Comparison of ENCODE assay signal across 1 cellular context in the genomic region with DNA sequence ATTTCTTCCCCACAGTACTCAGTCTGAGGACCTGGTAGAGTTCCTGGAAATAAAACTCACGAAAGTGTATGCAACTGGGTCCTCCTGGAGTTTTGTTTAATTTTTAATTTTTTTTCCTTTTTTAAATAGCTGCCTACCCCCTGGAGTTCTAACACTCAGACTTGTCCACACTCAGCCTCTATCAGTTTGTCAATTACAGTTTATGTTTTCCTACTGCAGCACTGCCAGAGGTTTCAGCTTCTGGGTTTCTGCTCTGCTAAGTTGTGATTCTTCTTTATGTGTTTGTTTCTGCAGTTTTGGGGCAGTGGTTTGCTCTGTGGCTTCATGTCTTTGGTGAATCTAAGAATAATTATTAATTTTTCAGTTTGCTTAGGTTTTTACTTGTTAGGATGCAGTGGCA.
TF ChIP-seq lines count a peak whose summit lies in the region.

No MANE protein-coding gene starts in this region.

TF ChIP-seq in HepG2, 621 proteins besides CTCF, POLR2A, EP300 and RAD21 (continued from another document):
- TF ChIP-seq, protein P1, sequence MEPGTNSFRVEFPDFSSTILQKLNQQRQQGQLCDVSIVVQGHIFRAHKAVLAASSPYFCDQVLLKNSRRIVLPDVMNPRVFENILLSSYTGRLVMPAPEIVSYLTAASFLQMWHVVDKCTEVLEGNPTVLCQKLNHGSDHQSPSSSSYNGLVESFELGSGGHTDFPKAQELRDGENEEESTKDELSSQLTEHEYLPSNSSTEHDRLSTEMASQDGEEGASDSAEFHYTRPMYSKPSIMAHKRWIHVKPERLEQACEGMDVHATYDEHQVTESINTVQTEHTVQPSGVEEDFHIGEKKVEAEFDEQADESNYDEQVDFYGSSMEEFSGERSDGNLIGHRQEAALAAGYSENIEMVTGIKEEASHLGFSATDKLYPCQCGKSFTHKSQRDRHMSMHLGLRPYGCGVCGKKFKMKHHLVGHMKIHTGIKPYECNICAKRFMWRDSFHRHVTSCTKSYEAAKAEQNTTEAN (CRISPR knock-in tag; conservative IDR thresholded peaks at IDR 0.05) = no peak
- TF ChIP-seq NCOA1 (CRISPR knock-in tag; IDR thresholded peaks at IDR 0.05) (no peak), CC2D1A (CRISPR knock-in tag; IDR thresholded peaks at IDR 0.05) (no peak), SP140L (CRISPR knock-in tag; IDR thresholded peaks at IDR 0.05; ENCODE audit: borderline replicate concordance) (no peak), KLF6 (CRISPR knock-in tag; IDR thresholded peaks at IDR 0.05) (no peak), BHLHE40 (IDR thresholded peaks at IDR 0.05; ENCODE audit: low read length) (no peak), NPAS2 (CRISPR knock-in tag; IDR thresholded peaks at IDR 0.05; ENCODE audit: borderline replicate concordance) (no peak)
- TF ChIP-seq, protein P2, sequence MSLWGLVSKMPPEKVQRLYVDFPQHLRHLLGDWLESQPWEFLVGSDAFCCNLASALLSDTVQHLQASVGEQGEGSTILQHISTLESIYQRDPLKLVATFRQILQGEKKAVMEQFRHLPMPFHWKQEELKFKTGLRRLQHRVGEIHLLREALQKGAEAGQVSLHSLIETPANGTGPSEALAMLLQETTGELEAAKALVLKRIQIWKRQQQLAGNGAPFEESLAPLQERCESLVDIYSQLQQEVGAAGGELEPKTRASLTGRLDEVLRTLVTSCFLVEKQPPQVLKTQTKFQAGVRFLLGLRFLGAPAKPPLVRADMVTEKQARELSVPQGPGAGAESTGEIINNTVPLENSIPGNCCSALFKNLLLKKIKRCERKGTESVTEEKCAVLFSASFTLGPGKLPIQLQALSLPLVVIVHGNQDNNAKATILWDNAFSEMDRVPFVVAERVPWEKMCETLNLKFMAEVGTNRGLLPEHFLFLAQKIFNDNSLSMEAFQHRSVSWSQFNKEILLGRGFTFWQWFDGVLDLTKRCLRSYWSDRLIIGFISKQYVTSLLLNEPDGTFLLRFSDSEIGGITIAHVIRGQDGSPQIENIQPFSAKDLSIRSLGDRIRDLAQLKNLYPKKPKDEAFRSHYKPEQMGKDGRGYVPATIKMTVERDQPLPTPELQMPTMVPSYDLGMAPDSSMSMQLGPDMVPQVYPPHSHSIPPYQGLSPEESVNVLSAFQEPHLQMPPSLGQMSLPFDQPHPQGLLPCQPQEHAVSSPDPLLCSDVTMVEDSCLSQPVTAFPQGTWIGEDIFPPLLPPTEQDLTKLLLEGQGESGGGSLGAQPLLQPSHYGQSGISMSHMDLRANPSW (CRISPR knock-in tag; IDR thresholded peaks at IDR 0.05; ENCODE audit: borderline replicate concordance) = no peak
- TF ChIP-seq, protein P3, sequence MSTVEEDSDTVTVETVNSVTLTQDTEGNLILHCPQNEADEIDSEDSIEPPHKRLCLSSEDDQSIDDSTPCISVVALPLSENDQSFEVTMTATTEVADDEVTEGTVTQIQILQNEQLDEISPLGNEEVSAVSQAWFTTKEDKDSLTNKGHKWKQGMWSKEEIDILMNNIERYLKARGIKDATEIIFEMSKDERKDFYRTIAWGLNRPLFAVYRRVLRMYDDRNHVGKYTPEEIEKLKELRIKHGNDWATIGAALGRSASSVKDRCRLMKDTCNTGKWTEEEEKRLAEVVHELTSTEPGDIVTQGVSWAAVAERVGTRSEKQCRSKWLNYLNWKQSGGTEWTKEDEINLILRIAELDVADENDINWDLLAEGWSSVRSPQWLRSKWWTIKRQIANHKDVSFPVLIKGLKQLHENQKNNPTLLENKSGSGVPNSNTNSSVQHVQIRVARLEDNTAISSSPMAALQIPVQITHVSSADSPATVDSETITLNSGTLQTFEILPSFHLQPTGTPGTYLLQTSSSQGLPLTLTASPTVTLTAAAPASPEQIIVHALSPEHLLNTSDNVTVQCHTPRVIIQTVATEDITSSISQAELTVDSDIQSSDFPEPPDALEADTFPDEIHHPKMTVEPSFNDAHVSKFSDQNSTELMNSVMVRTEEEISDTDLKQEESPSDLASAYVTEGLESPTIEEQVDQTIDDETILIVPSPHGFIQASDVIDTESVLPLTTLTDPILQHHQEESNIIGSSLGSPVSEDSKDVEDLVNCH (CRISPR knock-in tag; IDR thresholded peaks at IDR 0.05) = no peak
- TF ChIP-seq, protein P4, sequence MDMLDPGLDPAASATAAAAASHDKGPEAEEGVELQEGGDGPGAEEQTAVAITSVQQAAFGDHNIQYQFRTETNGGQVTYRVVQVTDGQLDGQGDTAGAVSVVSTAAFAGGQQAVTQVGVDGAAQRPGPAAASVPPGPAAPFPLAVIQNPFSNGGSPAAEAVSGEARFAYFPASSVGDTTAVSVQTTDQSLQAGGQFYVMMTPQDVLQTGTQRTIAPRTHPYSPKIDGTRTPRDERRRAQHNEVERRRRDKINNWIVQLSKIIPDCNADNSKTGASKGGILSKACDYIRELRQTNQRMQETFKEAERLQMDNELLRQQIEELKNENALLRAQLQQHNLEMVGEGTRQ (IDR thresholded peaks at IDR 0.05; ENCODE audit: low read depth, low read length) = no peak
- TF ChIP-seq, protein P4 (CRISPR knock-in tag; IDR thresholded peaks at IDR 0.05; ENCODE audit: borderline replicate concordance) = no peak
- TF ChIP-seq, protein P5, sequence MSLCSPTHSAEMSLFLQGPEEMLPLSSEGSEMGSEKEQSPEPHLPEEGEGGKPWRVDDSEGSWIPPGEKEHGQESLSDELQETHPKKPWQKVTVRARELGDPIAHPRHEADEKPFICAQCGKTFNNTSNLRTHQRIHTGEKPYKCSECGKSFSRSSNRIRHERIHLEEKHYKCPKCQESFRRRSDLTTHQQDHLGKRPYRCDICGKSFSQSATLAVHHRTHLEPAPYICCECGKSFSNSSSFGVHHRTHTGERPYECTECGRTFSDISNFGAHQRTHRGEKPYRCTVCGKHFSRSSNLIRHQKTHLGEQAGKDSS (CRISPR knock-in tag; IDR thresholded peaks at IDR 0.05; ENCODE audit: borderline replicate concordance, low read depth) = no peak
TF ChIP-seq in HepG2: peak in this region for 0.
